26 cellular contexts compared by ENCODE assay signal in the genomic region with DNA sequence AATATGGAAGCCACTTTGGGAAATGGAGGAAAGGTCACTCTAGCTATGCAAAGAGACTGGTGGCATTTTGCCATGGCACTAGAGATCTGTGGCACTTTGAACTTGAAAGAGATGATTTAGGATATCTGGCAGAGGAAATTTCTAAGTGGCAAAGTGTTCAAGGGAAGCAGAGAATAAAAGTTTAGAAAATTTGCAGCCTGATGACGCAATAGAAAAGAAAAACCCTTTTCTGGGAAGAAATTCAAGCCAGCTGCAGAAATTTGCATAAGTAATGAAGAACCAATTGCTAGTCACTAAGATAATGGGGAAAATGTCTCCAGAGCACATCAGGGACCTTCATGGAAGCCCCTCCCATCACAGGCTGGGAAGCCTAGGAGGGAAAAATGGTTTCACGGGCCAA.
DNase-seq lines count a peak whose midpoint lies in the region; ATAC-seq, FAIRE-seq and TF ChIP-seq lines count a peak whose summit lies in the region.
"Had no signal": no experiment of that assay in that cellular context is flagged by ENCODE, and none has a peak within 500 bp of the region (broad histone marks: within the 10 kb centered on the region; RNA-seq: fewer than 3 reads in every experiment).

No MANE protein-coding gene starts in this region.

- H4K20me1 ChIP-seq in HepG2 (ENCODE audit: insufficient read depth, low read length) (no peaks in the 10 kb centered on the region), K562 (replicated peaks; ENCODE audit: control insufficient read depth, insufficient read depth, low read length) (no peaks in the 10 kb centered on the region)
- H4K20me1 ChIP-seq: BLaER1 treated with 17β-estradiol and CSF1 and Interleukin-3, amounts not matched to agents 10 nM and 100 nM had no signal

- CTCF ChIA-PET in HepG2 (lab: Yijun Ruan, JAX; ENCODE audit: low intra/inter-chr PET ratio, low total read pairs) (no interaction called here), K562 (lab: Yijun Ruan, JAX; ENCODE audit: low intra/inter-chr PET ratio) (no interaction called here)

- DNase-seq in HepG2 (ENCODE audit: low spot score) (no peak), right lobe of liver (no peak), MV-4-11 (lab: John Stamatoyannopoulos, UW) (peak; percentile 15), K562 (ENCODE audit: extremely low read depth in 1 of 4, low spot score in 3 of 4) (no peak), fibroblast of peridontal ligament (ENCODE audit: extremely low read depth) (peak; percentile 5), NCI-H1436 treated with DMSO at 0.1 percent for 48 hours (lab: John Stamatoyannopoulos, UW) (no peak)
- DNase-seq in stimulated activated CD4-positive, alpha-beta T cell treated with anti-CD3 and anti-CD28 coated beads, Interleukin-12 subunit alpha, Interleukin-12 subunit beta, amount 100 ng/mL, for 4 hours: no peak
- DNase-seq: ACHN; AML-193; BE2C; CD4-positive, alpha-beta T cell; CD8-positive, alpha-beta memory T cell; DMS 273 treated with DMSO at 0.1 percent for 48 hours; DMS53; DMS79 treated with DMSO at 0.1 percent for 48 hours; GF-D8 had no signal

- H3K36me3 ChIP-seq in HepG2 (replicated peaks in 1 of 2; ENCODE audit: control insufficient read depth in 1 of 2, insufficient read depth in 2 of 2, low read length in 2 of 2): no peaks in the 10 kb centered on the region
- H3K36me3 ChIP-seq in right lobe of liver: no peaks in the 10 kb centered on the region
- no peaks in the 10 kb centered on the region for H3K36me3 ChIP-seq in K562 (ENCODE audit: control insufficient read depth, insufficient read depth, low read length)
- H3K36me3 ChIP-seq: BE2C; BLaER1 treated with 17β-estradiol and CSF1 and Interleukin-3, amounts not matched to agents 10 nM and 100 nM; HAP-1 had no signal

- no peaks in the 10 kb centered on the region for H3K27me3 ChIP-seq in HepG2 (ENCODE audit: control insufficient read depth in 1 of 2, insufficient read depth in 2 of 2, low read length in 2 of 2)
- H3K27me3 ChIP-seq in right lobe of liver: no peaks in the 10 kb centered on the region
- no peaks in the 10 kb centered on the region for H3K27me3 ChIP-seq in K562 (ENCODE audit: control insufficient read depth in 2 of 2, insufficient read depth in 2 of 2, low read length in 2 of 2)
- H3K27me3 ChIP-seq: BE2C; BLaER1 treated with 17β-estradiol and CSF1 and Interleukin-3, amounts not matched to agents 10 nM and 100 nM had no signal

- no TSS peak for BruUV-seq in HepG2 (replicated peaks; lab: Mats Ljungman, UMichigan)
- BruUV-seq in K562 (replicated peaks; lab: Mats Ljungman, UMichigan): no TSS peak

- in situ Hi-C loops in HepG2 (cut with HindIII; ENCODE audit: extremely low pct_ligation_motif_present, low pct_unique_long_range_greater_than_20kb) (no loop called here), K562 (cut with MboI) (no loop called here)

- H3K4me1 ChIP-seq in HepG2 (ENCODE audit: insufficient read depth, low read length) (no peaks in the 10 kb centered on the region), right lobe of liver (peaks cover 0 to 4% (median 0%) of the 10 kb centered on the region in 4 donors), K562 (replicated peaks in 1 of 2; ENCODE audit: control insufficient read depth in 2 of 2, insufficient read depth in 2 of 2, low read length in 2 of 2) (no peaks in the 10 kb centered on the region)
- H3K4me1 ChIP-seq: BE2C; BLaER1 treated with 17β-estradiol and CSF1 and Interleukin-3, amounts not matched to agents 10 nM and 100 nM; HAP-1 had no signal

- no peak for TF ChIP-seq POLR2A in HepG2 (IDR thresholded peaks at IDR 0.05; ENCODE audit: insufficient read depth in 1 of 2, low read depth in 2 of 2, low read length in 2 of 2)
- TF ChIP-seq POLR2A in right lobe of liver (IDR thresholded peaks at IDR 0.05): no peak
- TF ChIP-seq POLR2A in K562 (conservative IDR thresholded peaks at IDR 0.05): no peak

- no peaks in the 10 kb centered on the region for H3K9me1 ChIP-seq in K562 (ENCODE audit: control insufficient read depth, insufficient read depth, low read length)

- TF ChIP-seq CTCF in HepG2 (CRISPR knock-in tag; IDR thresholded peaks at IDR 0.05) (no peak), right lobe of liver (IDR thresholded peaks at IDR 0.05) (no peak), K562 (IDR thresholded peaks at IDR 0.05 in 2 of 3, conservative IDR thresholded peaks at IDR 0.05 in 1 of 3; ENCODE audit: insufficient read depth in 2 of 3, low read depth in 1 of 3, low read length in 3 of 3) (no peak)

- no peak overlapping the region for H3K4me3 ChIP-seq in HepG2 (replicated peaks in 1 of 3; ENCODE audit: insufficient read depth in 1 of 3, low read depth in 2 of 3, low read length in 3 of 3)
- no peak overlapping the region for H3K4me3 ChIP-seq in right lobe of liver
- no peak overlapping the region for H3K4me3 ChIP-seq in K562
- H3K4me3 ChIP-seq: BLaER1 treated with 17β-estradiol and CSF1 and Interleukin-3, amounts not matched to agents 10 nM and 100 nM; GM23338; HAP-1 had no signal

- H3K9ac ChIP-seq in HepG2 (ENCODE audit: insufficient read depth, low read depth, low read length) (no peak overlapping the region), K562 (ENCODE audit: insufficient read depth in 1 of 2, low read depth in 2 of 2, low read length in 2 of 2) (no peak overlapping the region)
- H3K9ac ChIP-seq: BLaER1 treated with 17β-estradiol and CSF1 and Interleukin-3, amounts not matched to agents 10 nM and 100 nM had no signal

- H2AFZ ChIP-seq in HepG2 (ENCODE audit: low read length) (no peak overlapping the region), K562 (ENCODE audit: low read depth, low read length) (no peak overlapping the region)
- H2AFZ ChIP-seq: GM23338 had no signal

- POLR2A ChIA-PET in HepG2 (lab: Yijun Ruan, JAX) (no interaction called here), K562 (lab: Yijun Ruan, JAX) (no interaction called here)

- H3K79me2 ChIP-seq in HepG2 (ENCODE audit: insufficient read depth, low read length) (no peaks in the 10 kb centered on the region), K562 (ENCODE audit: control insufficient read depth, insufficient read depth, low read length) (no peaks in the 10 kb centered on the region)

- FAIRE-seq in HepG2 (lab: Jason Lieb, UNC): no peak
- no peak for FAIRE-seq in K562 (lab: Jason Lieb, UNC)
- FAIRE-seq: A204.1, D721Med, GM12891, GM18507, H54 had no signal

- TF ChIP-seq EP300 in HepG2 (IDR thresholded peaks at IDR 0.05; ENCODE audit: low read depth in 2 of 2, low read length in 2 of 2) (no peak), HepG2 (CRISPR knock-in tag; IDR thresholded peaks at IDR 0.05; ENCODE audit: borderline replicate concordance) (no peak), K562 (IDR thresholded peaks at IDR 0.05; ENCODE audit: low read length) (no peak)

- ATAC-seq in HepG2 (no peak), right lobe of liver (no peak), K562 (no peak), HG03039 (IDR thresholded peaks at IDR 0.05; ENCODE audit: unreplicated experiment) (no peak)
- ATAC-seq: GM23338 had no signal

- H3K4me2 ChIP-seq in HepG2 (ENCODE audit: low read depth, low read length) (no peak overlapping the region), K562 (ENCODE audit: insufficient read depth, low read length) (no peak overlapping the region)
- H3K4me2 ChIP-seq: BLaER1 treated with 17β-estradiol and CSF1 and Interleukin-3, amounts not matched to agents 10 nM and 100 nM; GM23338 had no signal

- intact Hi-C loops in HepG2 (cut with micrococcal nuclease; ENCODE audit: unreplicated experiment) (no loop called here), right lobe of liver (cut with DNase I) (no loop called here), K562 (cut with micrococcal nuclease) (no loop called here)

- H3K27ac ChIP-seq in HepG2 (ENCODE audit: extremely low read length, insufficient read depth, low read length): no peak overlapping the region
- H3K27ac ChIP-seq in right lobe of liver: no peak overlapping the region
- no peak overlapping the region for H3K27ac ChIP-seq in K562 (ENCODE audit: extremely low read depth, low read depth, low read length)
- H3K27ac ChIP-seq: 22Rv1; BLaER1 treated with 17β-estradiol and CSF1 and Interleukin-3, amounts not matched to agents 10 nM and 100 nM had no signal

- H3K9me3 ChIP-seq in HepG2 (ENCODE audit: low read length) (no peaks in the 10 kb centered on the region), right lobe of liver (no peaks in the 10 kb centered on the region), K562 (replicated peaks; ENCODE audit: control insufficient read depth, insufficient read depth, low read depth, low read length) (no peaks in the 10 kb centered on the region)
- H3K9me3 ChIP-seq: BE2C, HAP-1 had no signal

- WGBS in HepG2 (ENCODE audit: low lambda C conversion rate): 45% methylated on average over 2 of the region's 2 CpGs
- WGBS in right lobe of liver (ENCODE audit: insufficient coverage, low coverage, low lambda C conversion rate, missing lambda C conversion rate): 60% methylated on average over 1 of the region's 2 CpGs
- 9% methylated on average over 2 of the region's 2 CpGs for WGBS in K562 (ENCODE audit: insufficient coverage, low coverage, missing lambda C conversion rate)

- TF ChIP-seq RAD21 in HepG2 (CRISPR knock-in tag; IDR thresholded peaks at IDR 0.05) (no peak), K562 (CRISPR knock-in tag; conservative IDR thresholded peaks at IDR 0.05 in 1 of 2, IDR thresholded peaks at IDR 0.05 in 1 of 2) (no peak)

TF ChIP-seq in HepG2, 621 proteins besides CTCF, POLR2A, EP300 and RAD21:
- TF ChIP-seq NR3C1 (CRISPR knock-in tag; IDR thresholded peaks at IDR 0.05): no peak
- TF ChIP-seq HNRNPL (IDR thresholded peaks at IDR 0.05; ENCODE audit: low read depth, low read length): no peak
- TF ChIP-seq ATF7 (IDR thresholded peaks at IDR 0.05): peak; percentile 63; the same call in 1 of the 2 replicates
- TF ChIP-seq ATF7 (CRISPR knock-in tag; IDR thresholded peaks at IDR 0.05): no peak

TF ChIP-seq in K562, 482 proteins besides CTCF, POLR2A, EP300 and RAD21 (continues in another document):
- TF ChIP-seq ZNF140 (CRISPR knock-in tag; IDR thresholded peaks at IDR 0.05) (no peak), CBFA2T2 (conservative IDR thresholded peaks at IDR 0.05) (no peak), ZC3H8 (IDR thresholded peaks at IDR 0.05) (no peak), ARID1B (IDR thresholded peaks at IDR 0.05) (no peak), CBX1 (IDR thresholded peaks at IDR 0.05; ENCODE audit: low read depth) (no peak), CREB1 (IDR thresholded peaks at IDR 0.05) (no peak), CREB1 (CRISPR knock-in tag; IDR thresholded peaks at IDR 0.05) (no peak), TGIF2 (CRISPR knock-in tag; IDR thresholded peaks at IDR 0.05) (no peak), CBX3 (IDR thresholded peaks at IDR 0.05; ENCODE audit: borderline replicate concordance in 1 of 2, low read length in 2 of 2) (no peak), HMGN3 (IDR thresholded peaks at IDR 0.05; ENCODE audit: borderline replicate concordance, extremely low read depth, insufficient read length, low read depth, low read length) (no peak), HIVEP1 (CRISPR knock-in tag; IDR thresholded peaks at IDR 0.05) (no peak), ZNF830 (CRISPR knock-in tag; IDR thresholded peaks at IDR 0.05) (no peak), SRF (CRISPR knock-in tag; IDR thresholded peaks at IDR 0.05) (no peak), KDM5B (IDR thresholded peaks at IDR 0.05; ENCODE audit: insufficient replicate concordance, low read depth, low read length) (no peak), HDAC2 (IDR thresholded peaks at IDR 0.05) (no peak)

Comparison
In these comparisons a context has a peak if more than half of its experiments do, and no peak if none do; other contexts are left out.
1. DNase-seq: peak in MV-4-11 (single experiment) and fibroblast of peridontal ligament (single experiment); none in HepG2 (single experiment), right lobe of liver (0 of 3), K562 (0 of 4), NCI-H1436 treated with DMSO at 0.1 percent for 48 hours (single experiment) and stimulated activated CD4-positive, alpha-beta T cell treated with anti-CD3 and anti-CD28 coated beads, Interleukin-12 subunit alpha, Interleukin-12 subunit beta, amount 100 ng/mL, for 4 hours (single experiment).